ENCODE assay signal across 10 cellular contexts in the genomic region with DNA sequence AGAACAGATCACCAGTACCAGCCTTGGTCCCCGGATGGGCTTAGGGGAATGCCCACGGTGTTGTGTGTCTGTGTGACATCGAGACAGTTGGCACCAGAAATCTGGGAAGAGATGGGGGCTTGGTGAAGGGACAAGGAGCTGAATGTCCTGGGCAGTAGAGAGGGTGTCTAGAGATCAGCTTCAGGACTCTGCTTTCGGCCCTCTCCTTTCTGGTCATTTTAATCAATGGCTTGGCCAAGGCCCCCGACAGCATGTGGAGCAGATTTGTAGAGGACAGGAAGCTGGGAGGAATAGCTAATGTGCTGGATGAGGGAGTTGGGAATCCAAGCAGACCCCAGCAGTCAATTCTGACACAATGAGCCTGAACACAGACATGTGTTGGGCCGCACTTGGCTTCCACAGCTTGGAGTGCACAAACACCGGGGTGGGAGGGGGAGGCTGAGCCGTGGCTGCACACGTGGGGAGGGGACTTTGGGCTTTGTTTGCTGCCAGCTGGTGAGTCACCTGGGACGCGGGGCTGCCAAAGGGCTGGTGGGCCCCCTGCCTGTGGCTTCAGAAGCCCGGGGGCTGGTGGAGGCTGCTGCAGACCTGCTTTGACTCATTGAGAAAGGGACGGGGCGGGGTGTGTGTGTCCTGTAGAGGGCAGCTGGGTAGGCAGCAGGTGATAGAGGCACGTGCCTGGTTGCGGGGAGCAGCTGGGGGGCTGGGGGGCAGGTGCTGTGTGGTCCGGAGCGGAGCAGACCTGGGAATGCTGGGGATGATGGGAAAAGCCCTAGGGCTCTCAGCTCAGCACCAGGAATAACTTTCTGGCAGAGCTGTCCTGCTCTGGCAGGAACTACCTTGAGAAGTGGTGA. TPM values are rescaled to one million over a fixed set of nuclear protein-coding genes. Genes with fewer than 3 reads are reported as not detected.
A peak's percentile ranks its signal among the peaks of the same experiment; 100 is the strongest.
DNase-seq lines count a peak whose midpoint lies in the region; ATAC-seq and TF ChIP-seq lines count a peak whose summit lies in the region.
"Had no signal": no experiment of that assay in that cellular context is flagged by ENCODE, and none has a peak within 500 bp of the region (broad histone marks: within the 10 kb centered on the region; RNA-seq: fewer than 3 reads in every experiment).

No MANE protein-coding gene starts in this region.

- no peak for TF ChIP-seq CTCF in cardiac fibroblast (IDR thresholded peaks at IDR 0.05; ENCODE audit: low read depth, low read length)
- TF ChIP-seq CTCF in osteoblast (IDR thresholded peaks at IDR 0.05; ENCODE audit: extremely low read depth, low read depth, low read length), result no peak
- no peak for TF ChIP-seq CTCF in PC-9 (conservative IDR thresholded peaks at IDR 0.05)
- TF ChIP-seq CTCF in brain microvascular endothelial cell (IDR thresholded peaks at IDR 0.05; ENCODE audit: low read depth, low read length, missing control alignments), result no peak

- H3K36me3 ChIP-seq in osteoblast (ENCODE audit: insufficient read depth, low read length) (no peaks in the 10 kb centered on the region), PC-9 (ENCODE audit: low read depth) (no peaks in the 10 kb centered on the region), brain microvascular endothelial cell (replicated peaks) (no peaks in the 10 kb centered on the region)

- intact Hi-C loops in PC-9 (cut with micrococcal nuclease; ENCODE audit: unreplicated experiment), result no loop called here

- H3K4me1 ChIP-seq in osteoblast (ENCODE audit: insufficient read depth, low read length), result peaks cover 27% of the 10 kb centered on the region
- no peaks in the 10 kb centered on the region for H3K4me1 ChIP-seq in PC-9 (replicated peaks; ENCODE audit: insufficient read depth)

- DNase-seq in DMS 273 treated with DMSO at 0.1 percent for 48 hours (lab: John Stamatoyannopoulos, UW), result peak; percentile 57
- DNase-seq in NCI-H146 (lab: John Stamatoyannopoulos, UW), result peak; percentile 90
- DNase-seq in cardiac fibroblast (ENCODE audit: low read depth in 2 of 2), result peak; percentile 27 to 73
- peak; percentile 93 for DNase-seq in osteoblast (ENCODE audit: insufficient read length, low spot score, missing footprints)
- no peak for DNase-seq in PC-9
- no peak for DNase-seq in brain microvascular endothelial cell
- DNase-seq: stimulated activated CD4-positive, alpha-beta T cell treated with anti-CD3 and anti-CD28 coated beads, Interleukin-4, amount 100 ng/mL, for 24 hours had no signal

- H3F3A ChIP-seq in PC-9 (ENCODE audit: insufficient read depth, low read depth), result no peaks in the 10 kb centered on the region

- H3K27ac ChIP-seq in osteoblast (ENCODE audit: low read depth, low read length) (peak overlapping the region; percentile 15), PC-9 (no peak overlapping the region), brain microvascular endothelial cell (no peak overlapping the region)

- H3K27me3 ChIP-seq in osteoblast (ENCODE audit: insufficient read depth, low read length), result no peaks in the 10 kb centered on the region
- no peaks in the 10 kb centered on the region for H3K27me3 ChIP-seq in PC-9 (ENCODE audit: insufficient read depth, low read depth)
- no peaks in the 10 kb centered on the region for H3K27me3 ChIP-seq in brain microvascular endothelial cell (replicated peaks)

- no peak overlapping the region for H3K4me3 ChIP-seq in cardiac fibroblast (replicated peaks in 1 of 2; ENCODE audit: low read depth in 2 of 2, low read length in 2 of 2)
- H3K4me3 ChIP-seq in osteoblast (ENCODE audit: insufficient read depth, low read length), result no peak overlapping the region
- no peak overlapping the region for H3K4me3 ChIP-seq in PC-9
- no peak overlapping the region for H3K4me3 ChIP-seq in brain microvascular endothelial cell (ENCODE audit: low read depth, low read length)

- no TSS peak for BruUV-seq in PC-9 (replicated peaks; lab: Mats Ljungman, UMichigan)

- H3K79me2 ChIP-seq in osteoblast (ENCODE audit: insufficient read depth, low read length) (no peaks in the 10 kb centered on the region), PC-9 (ENCODE audit: low read depth) (no peaks in the 10 kb centered on the region)

- H3K4me2 ChIP-seq in osteoblast (ENCODE audit: insufficient read depth, low read length) (no peak overlapping the region), PC-9 (no peak overlapping the region)

- POLR2A ChIA-PET in PC-9 (lab: Charles Lee; ENCODE audit: unreplicated experiment), result no interaction called here

- no peak for ATAC-seq in GM21390 (IDR thresholded peaks at IDR 0.05; ENCODE audit: unreplicated experiment)
- no peak for ATAC-seq in HG02840 (IDR thresholded peaks at IDR 0.05; ENCODE audit: low FRiP score, unreplicated experiment)

- H3K9me3 ChIP-seq in osteoblast (ENCODE audit: low read depth, low read length), result no peaks in the 10 kb centered on the region
- no peaks in the 10 kb centered on the region for H3K9me3 ChIP-seq in PC-9 (ENCODE audit: insufficient read depth, low read depth)

- no peaks in the 10 kb centered on the region for H4K20me1 ChIP-seq in osteoblast (ENCODE audit: insufficient read depth, low read length)
- H4K20me1 ChIP-seq in PC-9 (ENCODE audit: insufficient read depth), result no peaks in the 10 kb centered on the region

- H2AFZ ChIP-seq in osteoblast (ENCODE audit: low read length) (no peak overlapping the region), PC-9 (no peak overlapping the region)

- in situ Hi-C loops in brain microvascular endothelial cell (cut with HindIII; ENCODE audit: low pct_ligation_motif_present, low sequenced_read_pairs), result no loop called here

- H3K9me2 ChIP-seq in PC-9 (ENCODE audit: insufficient read depth), result no peaks in the 10 kb centered on the region

- CTCF ChIA-PET in PC-9 (lab: Charles Lee), result interaction anchor here (0.6 kb wide), 1 partner anchor 30 kb away, joined by 5 read pairs; no protein-coding TSS in a partner anchor

RNA-seq across cellular contexts. Expression of a gene that starts 20.9 kb away (rescaled TPM):
- total RNA-seq in osteoblast (under 0.01 and 0.36 TPM in 2 replicates), PC-9 (2021) (not detected in 2 replicates)
- total RNA-seq: OCI-LY7 had no signal

RNA-seq across cellular contexts. Expression of a gene that starts 59.5 kb away (rescaled TPM):
- total RNA-seq in osteoblast (43.3 and 52.8 TPM in 2 replicates), PC-9 (2021) (not detected in 2 replicates)
- total RNA-seq: OCI-LY7 had no signal

Comparison
In these comparisons a context has a peak if more than half of its experiments do, and no peak if none do; other contexts are left out.
1. DNase-seq: peak in DMS 273 treated with DMSO at 0.1 percent for 48 hours (single experiment), NCI-H146 (single experiment), cardiac fibroblast (2 of 2) and osteoblast (single experiment); none in PC-9 (0 of 2) and brain microvascular endothelial cell (single experiment).
2. RNA of a gene that starts 59.5 kb away (total RNA-seq): 43.3 to 52.8 TPM in osteoblast; not detected in PC-9; every median in the first group is over 10 times any median in the second.